Comparison of ENCODE assay signal across 29 cellular contexts in the genomic region with DNA sequence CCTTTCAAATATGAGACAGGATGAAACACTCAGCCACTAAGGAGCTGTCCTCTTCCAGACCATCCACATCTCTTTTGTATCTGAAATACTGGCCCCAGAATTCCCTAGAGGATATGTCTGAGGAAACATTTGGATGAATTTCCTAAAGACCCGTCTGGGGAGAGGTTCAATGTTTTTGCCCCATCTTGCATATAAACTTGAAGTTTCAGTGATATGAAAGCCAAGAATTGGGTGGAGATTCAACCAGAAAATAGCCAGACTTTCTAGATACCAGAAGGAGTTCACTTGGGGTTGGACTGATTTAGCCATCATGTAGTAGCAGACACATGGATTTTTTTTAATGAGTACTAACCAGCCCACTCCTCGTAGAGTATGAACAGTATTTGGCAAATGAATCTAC.
DNase-seq lines count a peak whose midpoint lies in the region; ATAC-seq and TF ChIP-seq lines count a peak whose summit lies in the region.
"Had no signal": no experiment of that assay in that cellular context is flagged by ENCODE, and none has a peak within 500 bp of the region (broad histone marks: within the 10 kb centered on the region; RNA-seq: fewer than 3 reads in every experiment).

No MANE protein-coding gene starts in this region.

- no peak for TF ChIP-seq EP300 in esophagus muscularis mucosa (IDR thresholded peaks at IDR 0.05)

- H3K27ac ChIP-seq in esophagus muscularis mucosa (replicated peaks in 1 of 4) (peak overlapping the region in 3 of 4 donors; percentile 28 to 48 (median 36)), left ventricle myocardium inferior (replicated peaks) (peak overlapping the region; percentile 53), gastrocnemius medialis (no peak overlapping the region)
- H3K27ac ChIP-seq: coronary artery, epithelial cell of prostate, Peyer's patch, SJSA1, thyroid gland had no signal

- no peak for DNase-seq in Right ventricle myocardium superior
- DNase-seq in cardiac septum (ENCODE audit: low spot score) = no peak
- no peak for DNase-seq in esophagus muscularis mucosa (ENCODE audit: extremely low spot score)
- no peak for DNase-seq in left ventricle myocardium inferior
- no peak for DNase-seq in gastrocnemius medialis
- DNase-seq in activated T-cell treated with anti-CD3 and anti-CD28 coated beads, Interleukin-2, amount 50 U/mL, for 24 hours = no peak
- no peak for DNase-seq in CD1c-positive myeloid dendritic cell (ENCODE audit: extremely low spot score)
- DNase-seq: activated CD4-positive, alpha-beta T cell treated with anti-CD3 and anti-CD28 coated beads for 48 hours; activated effector memory CD4-positive, alpha-beta T cell treated with Interleukin-2 at 50 U/mL for 16 hours; anterior cingulate cortex; BE2C; caudate nucleus; DMS153; effector CD8-positive, alpha-beta T cell; foreskin melanocyte; hippocampal formation; NCI-H1417 treated with DMSO at 0.1 percent for 48 hours; Peyer's patch; posterior cingulate gyrus; sigmoid colon; stimulated activated CD4-positive, alpha-beta T cell treated with anti-CD3 and anti-CD28 coated beads, Interleukin-4, amount 100 ng/mL, for 1 hour; stomach; T-helper 9 cell; thyroid gland had no signal

- H3K27ac Mint-ChIP-seq in activated T-cell treated with anti-CD3 and anti-CD28 coated beads, Interleukin-2, amount 50 U/mL, for 24 hours = no peak overlapping the region
- H3K27ac Mint-ChIP-seq: activated naive CD4-positive, alpha-beta T cell treated with anti-CD3 and anti-CD28 coated beads, Interleukin-2, amount 50 U/mL, for 72 hours had no signal

- intact Hi-C loops in Right ventricle myocardium superior (cut with DNase I) (no loop called here), cardiac septum (cut with DNase I) (no loop called here), esophagus muscularis mucosa (cut with DNase I) (no loop called here), left ventricle myocardium inferior (cut with micrococcal nuclease) (no loop called here), gastrocnemius medialis (cut with DNase I; ENCODE audit: low total_unique reads) (no loop called here)

- H3K27me3 Mint-ChIP-seq in activated T-cell treated with anti-CD3 and anti-CD28 coated beads, Interleukin-2, amount 50 U/mL, for 24 hours = no peaks in the 10 kb centered on the region

- 36% methylated on average over 2 of the region's 2 CpGs for WGBS in esophagus muscularis mucosa

- no peak for TF ChIP-seq POLR2A in esophagus muscularis mucosa (IDR thresholded peaks at IDR 0.05; ENCODE audit: low read depth)
- TF ChIP-seq POLR2A in gastrocnemius medialis (IDR thresholded peaks at IDR 0.05) = no peak

- H3K9me3 Mint-ChIP-seq in activated T-cell treated with anti-CD3 and anti-CD28 coated beads, Interleukin-2, amount 50 U/mL, for 24 hours = peaks cover 4% of the 10 kb centered on the region

- peaks cover 11 to 16% (median 14%) of the 10 kb centered on the region in 4 donors for H3K4me1 ChIP-seq in esophagus muscularis mucosa
- H3K4me1 ChIP-seq in left ventricle myocardium inferior = peaks cover 34% of the 10 kb centered on the region
- H3K4me1 ChIP-seq in gastrocnemius medialis = peaks cover 0 to 12% of the 10 kb centered on the region in 2 donors
- H3K4me1 ChIP-seq: BE2C, sigmoid colon, stomach had no signal

- peak; percentile 71 for ATAC-seq in Right ventricle myocardium superior (ENCODE audit: poor library complexity)
- ATAC-seq in gastrocnemius medialis = peak; percentile 48 to 60
- no peak for ATAC-seq in GM21390 (IDR thresholded peaks at IDR 0.05; ENCODE audit: unreplicated experiment)
- ATAC-seq: activated naive CD4-positive, alpha-beta T cell treated with anti-CD3 and anti-CD28 coated beads, Interleukin-2, amount 50 U/mL, for 72 hours had no signal

- no peak overlapping the region for H3K4me3 Mint-ChIP-seq in activated T-cell treated with anti-CD3 and anti-CD28 coated beads, Interleukin-2, amount 50 U/mL, for 24 hours

- H3K36me3 ChIP-seq in esophagus muscularis mucosa (no peaks in the 10 kb centered on the region), left ventricle myocardium inferior (no peaks in the 10 kb centered on the region), gastrocnemius medialis (no peaks in the 10 kb centered on the region)
- H3K36me3 ChIP-seq: BE2C, Peyer's patch, sigmoid colon, SJSA1, stomach, thyroid gland had no signal

- no peaks in the 10 kb centered on the region for H3K4me1 Mint-ChIP-seq in activated T-cell treated with anti-CD3 and anti-CD28 coated beads, Interleukin-2, amount 50 U/mL, for 24 hours (ENCODE audit: low read depth)

- H3K36me3 Mint-ChIP-seq in activated T-cell treated with anti-CD3 and anti-CD28 coated beads, Interleukin-2, amount 50 U/mL, for 24 hours (ENCODE audit: low read depth) = no peaks in the 10 kb centered on the region
- H3K36me3 Mint-ChIP-seq: activated naive CD4-positive, alpha-beta T cell treated with anti-CD3 and anti-CD28 coated beads, Interleukin-2, amount 50 U/mL, for 72 hours had no signal

- TF ChIP-seq CTCF in esophagus muscularis mucosa (IDR thresholded peaks at IDR 0.05) (no peak), left ventricle myocardium inferior (IDR thresholded peaks at IDR 0.05; ENCODE audit: borderline replicate concordance) (no peak), gastrocnemius medialis (IDR thresholded peaks at IDR 0.05 in 4 of 5, conservative IDR thresholded peaks at IDR 0.05 in 1 of 5) (no peak)

- no peaks in the 10 kb centered on the region for H3K27me3 ChIP-seq in esophagus muscularis mucosa
- no peaks in the 10 kb centered on the region for H3K27me3 ChIP-seq in left ventricle myocardium inferior (ENCODE audit: low read depth)
- no peaks in the 10 kb centered on the region for H3K27me3 ChIP-seq in gastrocnemius medialis
- H3K27me3 ChIP-seq: BE2C, Peyer's patch, sigmoid colon, SJSA1, stomach, thyroid gland had no signal

- H3K9me3 ChIP-seq in esophagus muscularis mucosa (peaks cover 0 to 8% (median 0%) of the 10 kb centered on the region in 4 donors), left ventricle myocardium inferior (replicated peaks) (peaks cover 11% of the 10 kb centered on the region), gastrocnemius medialis (no peaks in the 10 kb centered on the region)
- H3K9me3 ChIP-seq: BE2C, Peyer's patch, sigmoid colon, stomach, thyroid gland had no signal

- in situ Hi-C loops in gastrocnemius medialis (cut with MboI; ENCODE audit: low sequenced_read_pairs in 4 of 4) = no loop called here

- H3K4me3 ChIP-seq in esophagus muscularis mucosa (no peak overlapping the region), left ventricle myocardium inferior (no peak overlapping the region), gastrocnemius medialis (no peak overlapping the region)
- H3K4me3 ChIP-seq: coronary artery, Peyer's patch, sigmoid colon, SJSA1, stomach, thyroid gland had no signal

Comparison
In these comparisons a context has a peak if more than half of its experiments do, and no peak if none do; other contexts are left out.
1. H3K27ac ChIP-seq: peak in esophagus muscularis mucosa (3 of 4) and left ventricle myocardium inferior (single experiment); none in gastrocnemius medialis (0 of 4).